In genomic region chr13:19991531-19991930, GRCh38 we compare ENCODE assay signal across 20 cellular contexts. TPM values are rescaled to one million over a fixed set of nuclear protein-coding genes. Genes with fewer than 3 reads are reported as not detected.
DNase-seq lines count a peak whose midpoint lies in the region; ATAC-seq and TF ChIP-seq lines count a peak whose summit lies in the region.
"Had no signal": no experiment of that assay in that cellular context is flagged by ENCODE, and none has a peak within 500 bp of the region (broad histone marks: within the 10 kb centered on the region; RNA-seq: fewer than 3 reads in every experiment).

No MANE protein-coding gene starts in this region.

- H3K36me3 Mint-ChIP-seq in activated naive CD8-positive, alpha-beta T cell, result peaks cover 14% of the 10 kb centered on the region
- H3K36me3 Mint-ChIP-seq in activated naive CD8-positive, alpha-beta T cell treated with anti-CD3 and anti-CD28 coated beads for 36 hours, result peaks cover 23% of the 10 kb centered on the region
- peaks cover 29% of the 10 kb centered on the region for H3K36me3 Mint-ChIP-seq in WTC11
- peaks cover 20% of the 10 kb centered on the region for H3K36me3 Mint-ChIP-seq in endothelial cell (ENCODE audit: low read depth, unreplicated experiment)

- H3K9ac ChIP-seq in smooth muscle cell (ENCODE audit: low read depth), result no peak overlapping the region

- TF ChIP-seq POLR2A in testis (IDR thresholded peaks at IDR 0.05), result no peak

- peak overlapping the region; percentile 67 for H3K27ac Mint-ChIP-seq in activated naive CD8-positive, alpha-beta T cell
- H3K27ac Mint-ChIP-seq in activated naive CD8-positive, alpha-beta T cell treated with anti-CD3 and anti-CD28 coated beads for 36 hours, result no peak overlapping the region
- H3K27ac Mint-ChIP-seq in WTC11 (peak overlapping the region; percentile 86), endothelial cell (ENCODE audit: unreplicated experiment) (peak overlapping the region; percentile 7)

- no peaks in the 10 kb centered on the region for H3K9me3 ChIP-seq in smooth muscle cell (replicated peaks; ENCODE audit: low read depth)
- no peaks in the 10 kb centered on the region for H3K9me3 ChIP-seq in testis
- H3K9me3 ChIP-seq: Caco-2, SJSA1 had no signal

- CTCF ChIA-PET in WTC11 (lab: Charles Lee), result interaction anchor here (0.6 kb wide), 2 partner anchors 13 to 140 kb away, joined by 3 read pairs; no protein-coding TSS in a partner anchor

- WGBS in smooth muscle cell (ENCODE audit: low lambda C conversion rate), result 89% methylated on average over 2 of the region's 2 CpGs
- WGBS in testis, 2 donors, result 92 to 95% methylated on average over 2 of the region's 2 CpGs

- no peak for TF ChIP-seq CTCF in WTC11 (IDR thresholded peaks at IDR 0.05)
- no peak for TF ChIP-seq CTCF in endothelial cell (IDR thresholded peaks at IDR 0.05; ENCODE audit: unreplicated experiment)
- no peak for TF ChIP-seq CTCF in smooth muscle cell (IDR thresholded peaks at IDR 0.05; ENCODE audit: borderline replicate concordance, insufficient read depth, poor library complexity, severe bottlenecking)
- no peak for TF ChIP-seq CTCF in testis (IDR thresholded peaks at IDR 0.05)

- H3K27ac ChIP-seq in smooth muscle cell (ENCODE audit: low read depth) (peak overlapping the region; percentile 44), testis (no peak overlapping the region)
- H3K27ac ChIP-seq: SJSA1 had no signal

- peaks cover 100% of the 10 kb centered on the region for H4K20me1 ChIP-seq in smooth muscle cell (ENCODE audit: low read depth)

- DNase-seq in activated naive CD8-positive, alpha-beta T cell treated with anti-CD3 and anti-CD28 coated beads for 36 hours, result no peak
- DNase-seq in WTC11 (ENCODE audit: low spot score) (no peak), endothelial cell (ENCODE audit: low spot score) (no peak), smooth muscle cell (lab: John Stamatoyannopoulos, UW; ENCODE audit: unreplicated experiment) (no peak), testis (no peak), NCI-H187 treated with DMSO at 0.1 percent for 48 hours (lab: John Stamatoyannopoulos, UW) (no peak)
- DNase-seq: ACHN, AML-193, Caco-2, DMS153, EL, HCEC 1CT, KBM-7, NCI-H1436, NCI-H2029 treated with DMSO at 0.1 percent for 48 hours, NCI-H510A treated with DMSO at 0.1 percent for 48 hours had no signal

- H2AFZ ChIP-seq in smooth muscle cell (ENCODE audit: low read depth), result no peak overlapping the region

- H3K4me3 Mint-ChIP-seq in activated naive CD8-positive, alpha-beta T cell, result no peak overlapping the region
- no peak overlapping the region for H3K4me3 Mint-ChIP-seq in activated naive CD8-positive, alpha-beta T cell treated with anti-CD3 and anti-CD28 coated beads for 36 hours
- no peak overlapping the region for H3K4me3 Mint-ChIP-seq in WTC11
- no peak overlapping the region for H3K4me3 Mint-ChIP-seq in endothelial cell (ENCODE audit: unreplicated experiment)
- H3K4me3 Mint-ChIP-seq: CD14-positive monocyte had no signal

- H3K27me3 Mint-ChIP-seq in activated naive CD8-positive, alpha-beta T cell, result no peaks in the 10 kb centered on the region
- no peaks in the 10 kb centered on the region for H3K27me3 Mint-ChIP-seq in activated naive CD8-positive, alpha-beta T cell treated with anti-CD3 and anti-CD28 coated beads for 36 hours
- H3K27me3 Mint-ChIP-seq in WTC11 (ENCODE audit: low read depth) (no peaks in the 10 kb centered on the region), endothelial cell (ENCODE audit: unreplicated experiment) (peaks cover 2% of the 10 kb centered on the region)

- ATAC-seq in WTC11 (no peak), GM18498 (IDR thresholded peaks at IDR 0.05; ENCODE audit: unreplicated experiment) (no peak)

- H3K4me1 Mint-ChIP-seq in activated naive CD8-positive, alpha-beta T cell (ENCODE audit: low read depth), result peaks cover 50% of the 10 kb centered on the region
- H3K4me1 Mint-ChIP-seq in activated naive CD8-positive, alpha-beta T cell treated with anti-CD3 and anti-CD28 coated beads for 36 hours, result peaks cover 23% of the 10 kb centered on the region
- H3K4me1 Mint-ChIP-seq in WTC11, result peaks cover 28% of the 10 kb centered on the region
- peaks cover 20% of the 10 kb centered on the region for H3K4me1 Mint-ChIP-seq in endothelial cell (ENCODE audit: unreplicated experiment)

- POLR2A ChIA-PET in WTC11 (lab: Charles Lee), result no interaction called here

- H3K4me1 ChIP-seq in smooth muscle cell (ENCODE audit: low read depth) (no peaks in the 10 kb centered on the region), testis (peaks cover 7% of the 10 kb centered on the region)
- H3K4me1 ChIP-seq: Caco-2, SJSA1 had no signal

- H3K36me3 ChIP-seq in smooth muscle cell (ENCODE audit: low read depth), result peaks cover 22% of the 10 kb centered on the region
- H3K36me3 ChIP-seq in testis (ENCODE audit: low read depth, missing control alignments), result no peaks in the 10 kb centered on the region

- no peaks in the 10 kb centered on the region for H3K9me3 Mint-ChIP-seq in activated naive CD8-positive, alpha-beta T cell (ENCODE audit: low read depth)
- H3K9me3 Mint-ChIP-seq in activated naive CD8-positive, alpha-beta T cell treated with anti-CD3 and anti-CD28 coated beads for 36 hours, result no peaks in the 10 kb centered on the region
- H3K9me3 Mint-ChIP-seq in WTC11 (no peaks in the 10 kb centered on the region), endothelial cell (ENCODE audit: unreplicated experiment) (no peaks in the 10 kb centered on the region)
- H3K9me3 Mint-ChIP-seq: CD14-positive monocyte had no signal

- H3K27me3 ChIP-seq in smooth muscle cell (ENCODE audit: low read depth), result no peaks in the 10 kb centered on the region
- H3K27me3 ChIP-seq in testis, result no peaks in the 10 kb centered on the region
- H3K27me3 ChIP-seq: SJSA1 had no signal

- H3F3A ChIP-seq in smooth muscle cell (ENCODE audit: low read depth), result no peaks in the 10 kb centered on the region

- H3K4me3 ChIP-seq in smooth muscle cell, result no peak overlapping the region
- no peak overlapping the region for H3K4me3 ChIP-seq in testis
- H3K4me3 ChIP-seq: SJSA1 had no signal

- no peak overlapping the region for H3K4me2 ChIP-seq in smooth muscle cell

- H3K79me2 ChIP-seq in smooth muscle cell (ENCODE audit: low read depth), result peaks cover 100% of the 10 kb centered on the region

- intact Hi-C loops in testis (cut with DNase I; ENCODE audit: low total_unique reads), result no loop called here

TF ChIP-seq in WTC11, 78 proteins besides CTCF, POLR2A, EP300 and RAD21:
- TF ChIP-seq, protein P1, sequence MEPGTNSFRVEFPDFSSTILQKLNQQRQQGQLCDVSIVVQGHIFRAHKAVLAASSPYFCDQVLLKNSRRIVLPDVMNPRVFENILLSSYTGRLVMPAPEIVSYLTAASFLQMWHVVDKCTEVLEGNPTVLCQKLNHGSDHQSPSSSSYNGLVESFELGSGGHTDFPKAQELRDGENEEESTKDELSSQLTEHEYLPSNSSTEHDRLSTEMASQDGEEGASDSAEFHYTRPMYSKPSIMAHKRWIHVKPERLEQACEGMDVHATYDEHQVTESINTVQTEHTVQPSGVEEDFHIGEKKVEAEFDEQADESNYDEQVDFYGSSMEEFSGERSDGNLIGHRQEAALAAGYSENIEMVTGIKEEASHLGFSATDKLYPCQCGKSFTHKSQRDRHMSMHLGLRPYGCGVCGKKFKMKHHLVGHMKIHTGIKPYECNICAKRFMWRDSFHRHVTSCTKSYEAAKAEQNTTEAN (CRISPR knock-in tag; IDR thresholded peaks at IDR 0.05), result no peak

RNA-seq across cellular contexts. Expression of gene ZMYM2, which starts 33.0 kb away (rescaled TPM):
- total RNA-seq in activated naive CD8-positive, alpha-beta T cell treated with anti-CD3 and anti-CD28 coated beads for 36 hours, result 10 to 100 TPM; 52.7 to 58.5 TPM
- total RNA-seq in WTC11 (2021) (159 to 181 TPM (median 176 TPM) in 3 replicates), endothelial cell (ENCODE audit: unreplicated experiment) (124 TPM), smooth muscle cell (107 and 156 TPM in 2 replicates), testis (100 to 1,000 TPM; 162 to 177 TPM)
- polyA plus RNA-seq in smooth muscle cell (29.9 and 36.7 TPM in 2 replicates), testis (ENCODE audit: insufficient read depth, low read depth, low replicate concordance) (110 TPM)
